9 cellular contexts compared by ENCODE assay signal in the genomic region with DNA sequence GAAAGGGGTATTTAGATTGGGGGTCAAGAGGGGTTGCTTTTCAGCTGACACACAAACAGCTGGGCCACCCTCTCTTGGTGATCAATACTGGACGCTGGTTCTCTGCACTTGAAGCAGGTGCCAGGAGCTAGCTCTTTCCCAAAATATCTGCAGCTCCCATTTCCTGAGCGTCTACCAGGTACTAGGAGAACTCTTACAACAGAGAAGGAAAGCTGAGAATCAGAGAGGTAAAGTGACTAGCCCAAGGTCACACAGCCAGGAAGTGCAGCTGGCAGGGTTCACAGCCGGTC. TPM values are rescaled to one million over a fixed set of nuclear protein-coding genes. Genes with fewer than 3 reads are reported as not detected.
DNase-seq lines count a peak whose midpoint lies in the region; ATAC-seq, FAIRE-seq and TF ChIP-seq lines count a peak whose summit lies in the region.
"Had no signal": no experiment of that assay in that cellular context is flagged by ENCODE, and none has a peak within 500 bp of the region (broad histone marks: within the 10 kb centered on the region; RNA-seq: fewer than 3 reads in every experiment).

No MANE protein-coding gene starts in this region.

- H3K9me3 ChIP-seq in GM12878 (replicated peaks; ENCODE audit: control insufficient read depth, insufficient read depth, low read length) (no peaks in the 10 kb centered on the region), muscle layer of duodenum (ENCODE audit: control insufficient read depth in 1 of 2, low read length in 2 of 2) (no peaks in the 10 kb centered on the region)

- H3K27me3 ChIP-seq in GM12878 (replicated peaks in 1 of 2; ENCODE audit: control insufficient read depth in 2 of 2, insufficient read depth in 2 of 2, low read length in 1 of 2), result peaks cover 0 to 5% of the 10 kb centered on the region in 2 experiments; a peak in 3 of 4 replicates
- peaks cover 16% of the 10 kb centered on the region for H3K27me3 ChIP-seq in muscle layer of duodenum (ENCODE audit: low read depth, low read length)

- FAIRE-seq in GM12878 (lab: Jason Lieb, UNC), result peak; percentile 49

- no peak for ATAC-seq in stimulated activated naive CD8-positive, alpha-beta T cell treated with anti-CD3 and anti-CD28 coated beads, Interleukin-15, Interleukin-2, amounts not matched to agents 100 U/mL and 50 U/mL, for 24 hours
- no peak; the same call in 2 of the 3 replicates for ATAC-seq in GM12878
- no peak for ATAC-seq in SK-N-SH treated with all-trans-retinoic acid at 6 μM for 48 hours

- H3K36me3 ChIP-seq in GM12878 (ENCODE audit: control insufficient read depth in 2 of 2, insufficient read depth in 2 of 2, low read length in 1 of 2) (no peaks in the 10 kb centered on the region), muscle layer of duodenum (ENCODE audit: control insufficient read depth in 1 of 2, insufficient read depth in 2 of 2, low read length in 2 of 2) (no peaks in the 10 kb centered on the region)

- no peak for DNase-seq in stimulated activated naive CD8-positive, alpha-beta T cell treated with anti-CD3 and anti-CD28 coated beads, Interleukin-15, Interleukin-2, amounts not matched to agents 100 U/mL and 50 U/mL, for 24 hours
- DNase-seq in GM12878 (ENCODE audit: low read depth, low spot score), result no peak
- no peak for DNase-seq in NCI-H2107 (lab: John Stamatoyannopoulos, UW)
- no peak for DNase-seq in activated gamma-delta T cell (lab: John Stamatoyannopoulos, UW)
- no peak for DNase-seq in Kasumi-1 (lab: John Stamatoyannopoulos, UW)

- intact Hi-C loops in GM12878 (cut with micrococcal nuclease; ENCODE audit: unreplicated experiment), result no loop called here

- H3K27me3 Mint-ChIP-seq in stimulated activated naive CD8-positive, alpha-beta T cell treated with anti-CD3 and anti-CD28 coated beads, Interleukin-15, Interleukin-2, amounts not matched to agents 100 ng/mL and 50 ng/mL, for 24 hours, result peaks cover 19% of the 10 kb centered on the region

- no peaks in the 10 kb centered on the region for H3K4me1 ChIP-seq in GM12878 (ENCODE audit: control insufficient read depth, insufficient read depth, low read length)
- H3K4me1 ChIP-seq in muscle layer of duodenum (ENCODE audit: control insufficient read depth in 1 of 2, insufficient read depth in 2 of 2, low read length in 2 of 2), result peaks cover 0 to 20% of the 10 kb centered on the region in 2 donors

- POLR2A ChIA-PET in GM12878 (lab: Charles Lee), result interaction anchor here (0.6 kb wide), 1 partner anchor 951 kb away, joined by 4 read pairs; no protein-coding TSS in a partner anchor

- TF ChIP-seq CTCF in GM12878 (IDR thresholded peaks at IDR 0.05 in 2 of 3, conservative IDR thresholded peaks at IDR 0.05 in 1 of 3; ENCODE audit: control insufficient read depth in 2 of 3, extremely low read depth in 1 of 3, insufficient read depth in 1 of 3, low read depth in 3 of 3, low read length in 3 of 3), result no peak

- H3K4me1 Mint-ChIP-seq in stimulated activated naive CD8-positive, alpha-beta T cell treated with anti-CD3 and anti-CD28 coated beads, Interleukin-15, Interleukin-2, amounts not matched to agents 100 ng/mL and 50 ng/mL, for 24 hours (ENCODE audit: low read depth), result peaks cover 17% of the 10 kb centered on the region

- H3K9me3 Mint-ChIP-seq in stimulated activated naive CD8-positive, alpha-beta T cell treated with anti-CD3 and anti-CD28 coated beads, Interleukin-15, Interleukin-2, amounts not matched to agents 100 ng/mL and 50 ng/mL, for 24 hours, result no peaks in the 10 kb centered on the region

- SMC1A ChIA-PET in GM12878 (lab: Charles Lee; ENCODE audit: uncharacterized antibody, unreplicated experiment), result interaction anchor here (0.7 to 1.4 kb wide), 4 partner anchors 9 to 66 kb away, joined by 3 to 5 read pairs (median 4); no protein-coding TSS in a partner anchor

- H3K27ac ChIP-seq in GM12878 (ENCODE audit: control insufficient read depth, insufficient read depth) (no peak overlapping the region; the same call in 1 of the 2 replicates), muscle layer of duodenum (ENCODE audit: low read length) (no peak overlapping the region)

- 2% methylated on average over 3 of the region's 3 CpGs for WGBS in GM12878 (ENCODE audit: insufficient coverage, insufficient replicate concordance, low lambda C conversion rate, missing lambda C conversion rate)

- BruUV-seq in GM12878 (replicated peaks; lab: Mats Ljungman, UMichigan), result no TSS peak

- no peaks in the 10 kb centered on the region for H3K36me3 Mint-ChIP-seq in stimulated activated naive CD8-positive, alpha-beta T cell treated with anti-CD3 and anti-CD28 coated beads, Interleukin-15, Interleukin-2, amounts not matched to agents 100 ng/mL and 50 ng/mL, for 24 hours (ENCODE audit: low read depth)

- H3K4me3 ChIP-seq in GM12878, result peak overlapping the region; percentile 80; the same call in 1 of the 2 replicates
- H3K4me3 ChIP-seq in muscle layer of duodenum (ENCODE audit: low read depth in 1 of 2, low read length in 2 of 2), result peak overlapping the region; percentile 42 to 73

- TF ChIP-seq RAD21 in GM12878 (IDR thresholded peaks at IDR 0.05; ENCODE audit: insufficient read depth, low read depth, low read length), result no peak

- peak overlapping the region; percentile 78 for H3K4me3 Mint-ChIP-seq in stimulated activated naive CD8-positive, alpha-beta T cell treated with anti-CD3 and anti-CD28 coated beads, Interleukin-15, Interleukin-2, amounts not matched to agents 100 ng/mL and 50 ng/mL, for 24 hours

- in situ Hi-C loops in GM12878 (cut with MboI), result no loop called here

- peak overlapping the region; percentile 78; the same call in 1 of the 2 replicates for H2AFZ ChIP-seq in GM12878 (ENCODE audit: control insufficient read depth, low read depth, low read length)

- H3K79me2 ChIP-seq in GM12878 (ENCODE audit: control insufficient read depth, insufficient read depth, low read length), result peaks cover 3% of the 10 kb centered on the region

- H3K27ac Mint-ChIP-seq in stimulated activated naive CD8-positive, alpha-beta T cell treated with anti-CD3 and anti-CD28 coated beads, Interleukin-15, Interleukin-2, amounts not matched to agents 100 ng/mL and 50 ng/mL, for 24 hours, result no peak overlapping the region

- TF ChIP-seq EP300 in GM12878 (IDR thresholded peaks at IDR 0.05; ENCODE audit: borderline replicate concordance in 1 of 2, control insufficient read depth in 1 of 2, low read depth in 2 of 2, low read length in 2 of 2), result no peak

- no peak for TF ChIP-seq POLR2A in GM12878 (IDR thresholded peaks at IDR 0.05; ENCODE audit: low read depth, low read length)

- H3K4me2 ChIP-seq in GM12878 (ENCODE audit: control insufficient read depth, insufficient read depth), result peak overlapping the region; percentile 94

- RAD21 ChIA-PET in GM12878 (lab: Charles Lee; ENCODE audit: unreplicated experiment), result interaction anchor here (0.9 to 1.0 kb wide), 2 partner anchors 8 to 11 kb away, joined by 3 read pairs; no protein-coding TSS in a partner anchor

- CTCF ChIA-PET in GM12878 (lab: Yijun Ruan, JAX), result interaction anchor here (0.6 kb wide), 1 partner anchor 22 kb away, joined by 3 read pairs; no protein-coding TSS in a partner anchor

- peaks cover 2% of the 10 kb centered on the region; the same call in 1 of the 2 replicates for H4K20me1 ChIP-seq in GM12878 (ENCODE audit: control insufficient read depth, insufficient read depth)

- H3K9ac ChIP-seq in GM12878 (ENCODE audit: control insufficient read depth, insufficient read depth, low read length), result peak overlapping the region; percentile 72

TF ChIP-seq in GM12878, 131 proteins besides CTCF, POLR2A, EP300 and RAD21 (continues in another document):
- TF ChIP-seq SMARCA5 (IDR thresholded peaks at IDR 0.05), result peak; percentile 90
- peak; percentile 91 for TF ChIP-seq NFXL1 (IDR thresholded peaks at IDR 0.05; ENCODE audit: borderline replicate concordance)
- no peak for TF ChIP-seq DPF2 (IDR thresholded peaks at IDR 0.05)

TF ChIP-seq in SK-N-SH treated with all-trans-retinoic acid at 6 μM for 48 hours, 23 proteins besides CTCF, POLR2A, EP300 and RAD21 (continues in another document):
- TF ChIP-seq, protein P1, sequence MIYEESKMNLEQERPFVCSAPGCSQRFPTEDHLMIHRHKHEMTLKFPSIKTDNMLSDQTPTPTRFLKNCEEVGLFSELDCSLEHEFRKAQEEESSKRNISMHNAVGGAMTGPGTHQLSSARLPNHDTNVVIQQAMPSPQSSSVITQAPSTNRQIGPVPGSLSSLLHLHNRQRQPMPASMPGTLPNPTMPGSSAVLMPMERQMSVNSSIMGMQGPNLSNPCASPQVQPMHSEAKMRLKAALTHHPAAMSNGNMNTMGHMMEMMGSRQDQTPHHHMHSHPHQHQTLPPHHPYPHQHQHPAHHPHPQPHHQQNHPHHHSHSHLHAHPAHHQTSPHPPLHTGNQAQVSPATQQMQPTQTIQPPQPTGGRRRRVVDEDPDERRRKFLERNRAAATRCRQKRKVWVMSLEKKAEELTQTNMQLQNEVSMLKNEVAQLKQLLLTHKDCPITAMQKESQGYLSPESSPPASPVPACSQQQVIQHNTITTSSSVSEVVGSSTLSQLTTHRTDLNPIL (CRISPR knock-in tag; IDR thresholded peaks at IDR 0.05; ENCODE audit: low read depth), result no peak
- TF ChIP-seq ZFP30 (CRISPR knock-in tag; IDR thresholded peaks at IDR 0.05) (no peak), TCF4 (CRISPR knock-in tag; IDR thresholded peaks at IDR 0.05; ENCODE audit: borderline replicate concordance) (no peak)

RNA-seq across cellular contexts. Expression of a gene that starts 1.2 kb away (rescaled TPM):
- total RNA-seq in GM12878 (2013; cell fraction: nucleolus; rRNA removed), result 9.6 and 12.7 TPM in 2 replicates
- total RNA-seq in GM12878 (2014; rRNA removed) (14.9 and 18.7 TPM in 2 replicates), GM12878 (2014; rRNA removed; fragmentation: Illumina TruSeq; extraction: Trizol) (6.2 and 7.6 TPM in 2 replicates), GM12878 (2021) (14.1 and 16.5 TPM in 2 replicates)
- 5.5 TPM for polyA plus RNA-seq in GM12878 (2011; ENCODE audit: low read depth)
- polyA plus RNA-seq in GM12878 (2011; rRNA removed) (27.2 and 52.1 TPM in 2 replicates), GM12878 (2014; fragmentation: Illumina TruSeq; extraction: Trizol) (3.0 and 8.1 TPM in 2 replicates), GM12878 (2014; fragmentation: Nextera tagmentation; extraction: Ambion mirVana) (1 to 10 TPM in 1 of 2 experiments, under 1 TPM in 1; 0.47 to 4.1 TPM), GM12878 (2014; rRNA removed) (15.8 and 22.8 TPM in 2 replicates), GM12878 (2016; fragmentation: Nextera tagmentation; extraction: Ambion mirVana) (10 to 100 TPM; 16.6 to 17.8 TPM)
- 60.9 and 85.9 TPM in 2 replicates for polyA plus RNA-seq in GM12878 (2011; cell fraction: cytosol; rRNA removed)
- 39.2 and 42.9 TPM in 2 replicates for polyA plus RNA-seq in GM12878 (2011; cell fraction: nucleus; rRNA removed)
- polyA plus RNA-seq in GM12878 (2012), result 18.3 and 28.3 TPM in 2 replicates
- polyA minus RNA-seq in GM12878 (2011; rRNA and poly(A)+ RNA removed), result 17.5 and 26.5 TPM in 2 replicates
- 8.8 and 10.3 TPM in 2 replicates for polyA minus RNA-seq in GM12878 (2011; cell fraction: cytosol; rRNA and poly(A)+ RNA removed)
- 13.5 and 19.1 TPM in 2 replicates for polyA minus RNA-seq in GM12878 (2011; cell fraction: nucleus; rRNA and poly(A)+ RNA removed)
- total RNA-seq: RPMI7951 had no signal
